In genomic region chr22:16956290-16956689, GRCh38 we compare ENCODE assay signal across 29 cellular contexts. TPM values are rescaled to one million over a fixed set of nuclear protein-coding genes. Genes with fewer than 3 reads are reported as not detected.
"Had no signal": no experiment of that assay in that cellular context is flagged by ENCODE, and none has a peak within 500 bp of the region (broad histone marks: within the 10 kb centered on the region; RNA-seq: fewer than 3 reads in every experiment).

No MANE protein-coding gene starts in this region.

- H3K9ac ChIP-seq: parathyroid adenoma had no signal

- ATAC-seq: activated CD4-positive, CD25-positive, alpha-beta regulatory T cell treated with anti-CD3 and anti-CD28 coated beads, Interleukin-2, amount 50 U/mL, for 24 hours; activated CD8-positive, alpha-beta memory T cell treated with anti-CD3 and anti-CD28 coated beads, Interleukin-2, amount 10 ng/mL, durations not matched to agents 7 days and 5 days; activated CD8-positive, alpha-beta T cell treated with anti-CD3 and anti-CD28 coated beads for 36 hours; activated naive CD4-positive, alpha-beta T cell treated with anti-CD3 and anti-CD28 coated beads, Interleukin-2, amount 50 U/mL, for 72 hours; esophagus mucosa; gastrocnemius medialis; naive thymus-derived CD8-positive, alpha-beta T cell; right lobe of liver; stimulated activated effector memory CD8-positive, alpha-beta T cell treated with anti-CD3 and anti-CD28 coated beads, Interleukin-12 subunit alpha, Interleukin-12 subunit beta, amount 100 ng/mL, for 72 hours had no signal

- H3K9me3 ChIP-seq: gastrocnemius medialis, right lobe of liver, transverse colon, uterus had no signal

- DNase-seq: activated CD4-positive, alpha-beta T cell treated with anti-CD3 and anti-CD28 coated beads, Interleukin-2, amount 10 ng/mL, durations not matched to agents 7 days and 5 days; activated CD8-positive, alpha-beta memory T cell treated with anti-CD3 and anti-CD28 coated beads, Interleukin-2, amount 10 ng/mL, durations not matched to agents 7 days and 5 days; activated gamma-delta T cell treated with Interleukin-2 at 50 U/mL for 16 hours; activated T-cell treated with anti-CD3 and anti-CD28 coated beads for 4 hours; aorta; effector memory CD4-positive, alpha-beta T cell; gastrocnemius medialis; right lobe of liver; stimulated activated CD4-positive, alpha-beta T cell treated with anti-CD3 and anti-CD28 coated beads, Interleukin-2, amount 100 ng/mL, for 24 hours; transverse colon; uterus had no signal

- H3K4me1 ChIP-seq: gastrocnemius medialis, parathyroid adenoma, right lobe of liver, transverse colon, uterus had no signal

- H2AFZ ChIP-seq: parathyroid adenoma had no signal

- H3K4me3 ChIP-seq: gastrocnemius medialis, right lobe of liver, skin epidermis, transverse colon, uterus had no signal

- H3K27me3 ChIP-seq: gastrocnemius medialis, right lobe of liver, transverse colon, uterus had no signal

- H3K36me3 ChIP-seq: gastrocnemius medialis, right lobe of liver, transverse colon, uterus had no signal

- H3K27ac ChIP-seq: gastrocnemius medialis, parathyroid adenoma, right lobe of liver, skin epidermis, transverse colon, uterus had no signal

RNA-seq across cellular contexts. Expression of gene GAB4, which starts 51.7 kb away (rescaled TPM):
- total RNA-seq: activated CD4-positive, alpha-beta T cell treated with anti-CD3 and anti-CD28 coated beads, Interleukin-2, amount 10 ng/mL, durations not matched to agents 7 days and 5 days; activated CD8-positive, alpha-beta memory T cell treated with anti-CD3 and anti-CD28 coated beads, Interleukin-2, amount 10 ng/mL, durations not matched to agents 7 days and 5 days; activated CD8-positive, alpha-beta T cell treated with anti-CD3 and anti-CD28 coated beads for 36 hours; activated naive CD4-positive, alpha-beta T cell treated with anti-CD3 and anti-CD28 coated beads, Interleukin-2, amount 50 U/mL, for 72 hours; activated T-helper 1 cell treated with anti-CD3 and anti-CD28 coated beads, Interleukin-12 subunit alpha, Interleukin-12 subunit beta, Interleukin-2, Interleukin-4 antibody, amounts not matched to agents 30 ng/mL and 10 ng/mL and 1 ng/mL, durations not matched to agents 14 hours and 24 hours and 36 hours; aorta; cardiac septum; dermis microvascular lymphatic vessel endothelial cell; endothelial cell of umbilical vein; esophagus mucosa; gastrocnemius medialis; left cardiac atrium; mesothelial cell of epicardium; pulmonary artery endothelial cell; right lobe of liver; T-helper 2 cell treated with Interferon-gamma antibody and Interleukin-4, amounts not matched to agents 100 ng/mL and 5 ng/mL, for 36 hours; temporal lobe; transverse colon had no signal
- polyA plus RNA-seq: adipose tissue; aorta; endothelial cell of umbilical vein; naive thymus-derived CD8-positive, alpha-beta T cell had no signal
